8 cellular contexts compared by ENCODE assay signal in genomic region chr1:52404975-52405338, GRCh38. TPM values are rescaled to one million over a fixed set of nuclear protein-coding genes. Genes with fewer than 3 reads are reported as not detected.
DNase-seq lines count a peak whose midpoint lies in the region; ATAC-seq and TF ChIP-seq lines count a peak whose summit lies in the region.

No MANE protein-coding gene starts in this region.

- peaks cover 17% of the 10 kb centered on the region for H3K4me1 ChIP-seq in Caco-2
- peaks cover 35% of the 10 kb centered on the region for H3K4me1 ChIP-seq in PC-3 (ENCODE audit: insufficient read depth, low read length)
- H3K4me1 ChIP-seq in osteoblast (ENCODE audit: insufficient read depth, low read length), result peaks cover 15% of the 10 kb centered on the region

- no peaks in the 10 kb centered on the region for H4K20me1 ChIP-seq in PC-3 (ENCODE audit: low read length)
- no peaks in the 10 kb centered on the region for H4K20me1 ChIP-seq in osteoblast (ENCODE audit: insufficient read depth, low read length)

- peak overlapping the region; percentile 87 for H2AFZ ChIP-seq in PC-3 (ENCODE audit: low read length)
- H2AFZ ChIP-seq in osteoblast (ENCODE audit: low read length), result peak overlapping the region; percentile 97

- H3K36me3 ChIP-seq in Caco-2 (ENCODE audit: control insufficient read depth, insufficient read depth, low read length) (peaks cover 2% of the 10 kb centered on the region; the same call in 1 of the 2 replicates), PC-3 (ENCODE audit: low read depth, low read length) (peaks cover 42% of the 10 kb centered on the region), osteoblast (ENCODE audit: insufficient read depth, low read length) (peaks cover 31% of the 10 kb centered on the region)

- H3K9me3 ChIP-seq in Caco-2 (no peaks in the 10 kb centered on the region), PC-3 (ENCODE audit: low read length) (no peaks in the 10 kb centered on the region), osteoblast (ENCODE audit: low read depth, low read length) (no peaks in the 10 kb centered on the region)

- peak overlapping the region; percentile 88 for H3K4me2 ChIP-seq in PC-3 (ENCODE audit: low read length)
- peak overlapping the region; percentile 95 for H3K4me2 ChIP-seq in osteoblast (ENCODE audit: insufficient read depth, low read length)

- H3K9ac ChIP-seq in PC-3 (ENCODE audit: low read length), result peak overlapping the region; percentile 95

- ATAC-seq in PC-3 (no peak), GM19463 (IDR thresholded peaks at IDR 0.05; ENCODE audit: unreplicated experiment) (no peak), HG03521 (IDR thresholded peaks at IDR 0.05; ENCODE audit: unreplicated experiment) (no peak)

- H3K4me3 ChIP-seq in Caco-2 (ENCODE audit: low read depth, low read length) (peak overlapping the region; percentile 60), PC-3 (ENCODE audit: low read length) (peak overlapping the region; percentile 85), epithelial cell of esophagus (ENCODE audit: low read length) (peak overlapping the region; percentile 99), osteoblast (ENCODE audit: insufficient read depth, low read length) (peak overlapping the region; percentile 83)

- peaks cover 40% of the 10 kb centered on the region for H3K36me3 Mint-ChIP-seq in Caco-2 (ENCODE audit: insufficient read depth, unreplicated experiment)

- H3K9me2 ChIP-seq in PC-3 (replicated peaks; ENCODE audit: low read length), result no peaks in the 10 kb centered on the region

- CTCF ChIA-PET in Caco-2 (lab: Charles Lee) (interaction anchor here (1.5 kb wide), 1 partner anchor 36 kb away, joined by 4 read pairs; no protein-coding TSS in a partner anchor), PC-3 (lab: Charles Lee) (no interaction called here)

- H3K27me3 ChIP-seq in Caco-2 (replicated peaks; ENCODE audit: control insufficient read depth, insufficient read depth, low read length), result no peaks in the 10 kb centered on the region
- no peaks in the 10 kb centered on the region for H3K27me3 ChIP-seq in PC-3 (ENCODE audit: low read length)
- no peaks in the 10 kb centered on the region for H3K27me3 ChIP-seq in osteoblast (ENCODE audit: insufficient read depth, low read length)

- H3K27ac ChIP-seq in PC-3 (ENCODE audit: low read length), result peak overlapping the region; percentile 76
- peak overlapping the region; percentile 97 for H3K27ac ChIP-seq in osteoblast (ENCODE audit: low read depth, low read length)

- peak overlapping the region; percentile 91 for H3K27ac Mint-ChIP-seq in Caco-2 (ENCODE audit: unreplicated experiment)

- H3K27me3 Mint-ChIP-seq in Caco-2 (ENCODE audit: insufficient read depth, unreplicated experiment), result no peaks in the 10 kb centered on the region

- POLR2A ChIA-PET in Caco-2 (lab: Charles Lee), result interaction anchor here (0.5 to 2.7 kb wide), 2 partner anchors 148 to 1273 kb away, joined by 4 to 14 read pairs; partner anchors contain the start of gene TUT4
- POLR2A ChIA-PET in PC-3 (lab: Charles Lee; ENCODE audit: unreplicated experiment), result no interaction called here

- DNase-seq in Caco-2 (no peak), PC-3 (no peak), epithelial cell of esophagus (ENCODE audit: low read depth) (no peak), osteoblast (ENCODE audit: insufficient read length, low spot score, missing footprints) (no peak), ureter (ENCODE audit: low spot score) (no peak)
- no peak for DNase-seq in activated effector memory CD4-positive, alpha-beta T cell treated with Interleukin-2 at 50 U/mL for 16 hours

- intact Hi-C loops in Caco-2 (cut with micrococcal nuclease; ENCODE audit: unreplicated experiment), result loop anchor here (1.0 to 5.0 kb wide), 2 partner anchors 39 to 282 kb away; partner anchors contain the start of gene CC2D1B
- intact Hi-C loops in PC-3 (cut with micrococcal nuclease), result loop anchor here (1.0 to 10.0 kb wide), 3 partner anchors 39 to 282 kb away; partner anchors contain the start of gene CC2D1B

- peaks cover 66% of the 10 kb centered on the region for H3K79me2 ChIP-seq in PC-3 (ENCODE audit: low read length)
- peaks cover 40% of the 10 kb centered on the region for H3K79me2 ChIP-seq in osteoblast (ENCODE audit: insufficient read depth, low read length)

- TF ChIP-seq CTCF in Caco-2 (IDR thresholded peaks at IDR 0.05; ENCODE audit: insufficient read depth in 1 of 2, low read depth in 1 of 2, low read length in 1 of 2, severe bottlenecking in 1 of 2, unreplicated experiment in 1 of 2) (no peak), PC-3 (conservative IDR thresholded peaks at IDR 0.05; ENCODE audit: low read depth, low read length) (no peak), epithelial cell of esophagus (IDR thresholded peaks at IDR 0.05; ENCODE audit: insufficient read depth, low read depth, low read length, missing control alignments) (no peak), osteoblast (IDR thresholded peaks at IDR 0.05; ENCODE audit: extremely low read depth, low read depth, low read length) (no peak)

- BruUV-seq in Caco-2 (replicated peaks; lab: Mats Ljungman, UMichigan) (TSS peak; percentile 74), PC-3 (replicated peaks; lab: Mats Ljungman, UMichigan) (no TSS peak)

- no peaks in the 10 kb centered on the region for H3K9me3 Mint-ChIP-seq in Caco-2 (ENCODE audit: unreplicated experiment)

- H3K4me3 Mint-ChIP-seq in Caco-2 (ENCODE audit: unreplicated experiment), result peak overlapping the region; percentile 87

- H3K4me1 Mint-ChIP-seq in Caco-2 (ENCODE audit: low read depth, unreplicated experiment), result no peaks in the 10 kb centered on the region

- no peaks in the 10 kb centered on the region for H3F3A ChIP-seq in PC-3 (ENCODE audit: low read length, unreplicated experiment)

RNA-seq across cellular contexts. Expression of gene PRPF38A, which starts 0.6 kb away (rescaled TPM):
- total RNA-seq in Caco-2 (2022) (40.4 and 43.1 TPM in 2 replicates), PC-3 (2014; rRNA removed) (14.5 and 15.2 TPM in 2 replicates), osteoblast (6.2 and 7.7 TPM in 2 replicates), ureter (50.8 TPM)

RNA-seq across cellular contexts. Expression of gene ORC1, which starts 0.7 kb away (rescaled TPM):
- 12.1 and 14.0 TPM in 2 replicates for total RNA-seq in Caco-2 (2022)
- total RNA-seq in PC-3 (2014; rRNA removed), result 23.7 and 28.9 TPM in 2 replicates
- total RNA-seq in osteoblast, result 0.72 and 1.2 TPM in 2 replicates
- 1.1 TPM for total RNA-seq in ureter

RNA-seq across cellular contexts. Expression of gene CC2D1B, which starts 39.0 kb away (rescaled TPM):
- total RNA-seq in Caco-2 (2022), result 31.1 and 32.4 TPM in 2 replicates
- total RNA-seq in PC-3 (2014; rRNA removed), result 26.0 and 26.8 TPM in 2 replicates
- total RNA-seq in osteoblast, result 39.8 and 41.6 TPM in 2 replicates
- total RNA-seq in ureter, result 39.4 TPM
